Comparison of ENCODE assay signal across 17 cellular contexts in the genomic region with DNA sequence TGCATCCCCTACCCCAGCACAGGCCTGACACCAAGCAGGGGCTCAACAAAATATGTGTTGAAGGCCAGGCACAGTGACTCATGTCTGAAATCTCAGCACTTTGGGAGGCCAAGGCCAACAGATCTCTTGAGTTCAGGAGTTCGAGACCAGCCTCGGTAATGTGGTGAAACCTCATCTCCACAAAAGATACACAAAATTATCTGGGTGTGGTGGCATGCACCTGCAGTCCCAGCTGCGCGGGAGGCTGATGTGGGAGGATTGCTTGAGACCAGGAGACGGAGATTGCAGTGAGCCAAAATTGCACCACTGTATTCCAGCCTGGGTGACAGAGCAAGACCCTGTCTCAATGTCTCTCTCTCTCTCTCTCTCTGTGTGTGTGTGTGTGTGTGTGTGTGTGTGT. TPM values are rescaled to one million over a fixed set of nuclear protein-coding genes. Genes with fewer than 3 reads are reported as not detected.
DNase-seq lines count a peak whose midpoint lies in the region; ATAC-seq, FAIRE-seq and TF ChIP-seq lines count a peak whose summit lies in the region.
"Had no signal": no experiment of that assay in that cellular context is flagged by ENCODE, and none has a peak within 500 bp of the region (broad histone marks: within the 10 kb centered on the region; RNA-seq: fewer than 3 reads in every experiment).

No MANE protein-coding gene starts in this region.

- peak overlapping the region in 1 of 2 experiments; percentile 22 for H3K14ac ChIP-seq in mesenchymal stem cell (ENCODE audit: low read length in 2 of 2)

- no peaks in the 10 kb centered on the region for H3K9me3 ChIP-seq in CD8-positive, alpha-beta memory T cell (ENCODE audit: low read length)
- no peaks in the 10 kb centered on the region for H3K9me3 ChIP-seq in mesenchymal stem cell (ENCODE audit: control insufficient read depth, low read length)
- no peaks in the 10 kb centered on the region for H3K9me3 ChIP-seq in esophagus muscularis mucosa
- H3K9me3 ChIP-seq: left lung, upper lobe of right lung had no signal

- H3K27me3 ChIP-seq in CD8-positive, alpha-beta memory T cell (ENCODE audit: insufficient read depth, low read length, poor library complexity, severe bottlenecking): no peaks in the 10 kb centered on the region
- H3K27me3 ChIP-seq in mesenchymal stem cell (ENCODE audit: control insufficient read depth in 1 of 2, insufficient read depth in 1 of 2, low read length in 2 of 2): no peaks in the 10 kb centered on the region
- peaks cover 0 to 33% (median 0%) of the 10 kb centered on the region in 4 donors for H3K27me3 ChIP-seq in esophagus muscularis mucosa
- H3K27me3 ChIP-seq: upper lobe of right lung had no signal

- H2BK15ac ChIP-seq in mesenchymal stem cell (ENCODE audit: low read depth, poor library complexity, severe bottlenecking): no peak overlapping the region

- DNase-seq in CD8-positive, alpha-beta memory T cell: no peak
- DNase-seq in GM19239 (ENCODE audit: insufficient read length, low spot score) (no peak), mesenchymal stem cell (no peak), GM19240 (ENCODE audit: insufficient read length, low spot score) (no peak), esophagus muscularis mucosa (ENCODE audit: extremely low spot score) (no peak)
- peak; percentile 40 for DNase-seq in activated CD8-positive, alpha-beta T cell treated with anti-CD3 and anti-CD28 coated beads for 36 hours
- DNase-seq: CD4-positive, alpha-beta memory T cell; left lung; naive thymus-derived CD8-positive, alpha-beta T cell; NCI-H1105 treated with DMSO at 0.1 percent for 48 hours; NCI-H226; stimulated activated CD4-positive, alpha-beta T cell treated with anti-CD3 and anti-CD28 coated beads, Interleukin-2, amount 100 ng/mL, for 48 hours; upper lobe of right lung had no signal

- H3K9me3 Mint-ChIP-seq in CD8-positive, alpha-beta memory T cell: no peaks in the 10 kb centered on the region
- H3K9me3 Mint-ChIP-seq in activated CD8-positive, alpha-beta T cell treated with anti-CD3 and anti-CD28 coated beads for 36 hours: no peaks in the 10 kb centered on the region
- H3K9me3 Mint-ChIP-seq: CD4-positive, alpha-beta memory T cell; naive thymus-derived CD8-positive, alpha-beta T cell had no signal

- no peak overlapping the region for H2BK120ac ChIP-seq in mesenchymal stem cell (ENCODE audit: low read depth, low read length)

- peak; percentile 66 for FAIRE-seq in GM19239 (lab: Jason Lieb, UNC)

- no peak overlapping the region for H3K4ac ChIP-seq in mesenchymal stem cell (ENCODE audit: low read depth in 1 of 2, low read length in 2 of 2)

- H3K4me3 Mint-ChIP-seq in CD8-positive, alpha-beta memory T cell: peak overlapping the region in 3 of 7 donors; percentile 17 to 73 (median 41)
- H3K4me3 Mint-ChIP-seq in activated CD8-positive, alpha-beta T cell treated with anti-CD3 and anti-CD28 coated beads for 36 hours: peak overlapping the region; percentile 49
- H3K4me3 Mint-ChIP-seq: brain; CD4-positive, alpha-beta memory T cell had no signal

- no peak overlapping the region for H2AFZ ChIP-seq in mesenchymal stem cell (ENCODE audit: low read depth, low read length)

- H3K27ac ChIP-seq in CD8-positive, alpha-beta memory T cell (ENCODE audit: low read depth, low read length): no peak overlapping the region
- H3K27ac ChIP-seq in mesenchymal stem cell (ENCODE audit: low read length, poor library complexity, severe bottlenecking) (peak overlapping the region; percentile 13), esophagus muscularis mucosa (replicated peaks in 1 of 4) (no peak overlapping the region)
- H3K27ac ChIP-seq: left lung, upper lobe of right lung had no signal

- H2BK5ac ChIP-seq in mesenchymal stem cell (ENCODE audit: low read depth, low read length, poor library complexity, severe bottlenecking): no peak overlapping the region

- peaks cover 0 to 3% of the 10 kb centered on the region in 2 donors for H3K27me3 Mint-ChIP-seq in CD8-positive, alpha-beta memory T cell
- no peaks in the 10 kb centered on the region for H3K27me3 Mint-ChIP-seq in activated CD8-positive, alpha-beta T cell treated with anti-CD3 and anti-CD28 coated beads for 36 hours
- H3K27me3 Mint-ChIP-seq: CD4-positive, alpha-beta memory T cell; naive thymus-derived CD8-positive, alpha-beta T cell had no signal

- WGBS in mesenchymal stem cell: 100% methylated on average over 4 of the region's 5 CpGs
- WGBS in esophagus muscularis mucosa: 93% methylated on average over 5 of the region's 5 CpGs

- intact Hi-C loops in activated CD8-positive, alpha-beta T cell treated with anti-CD3 and anti-CD28 coated beads for 36 hours (cut with micrococcal nuclease): no loop called here
- intact Hi-C loops in esophagus muscularis mucosa (cut with DNase I): no loop called here

- ATAC-seq in activated CD8-positive, alpha-beta T cell treated with anti-CD3 and anti-CD28 coated beads for 36 hours: no peak
- ATAC-seq in HG03521 (IDR thresholded peaks at IDR 0.05; ENCODE audit: unreplicated experiment): no peak
- ATAC-seq in GM18909 (IDR thresholded peaks at IDR 0.05; ENCODE audit: poor library complexity, unreplicated experiment): no peak
- ATAC-seq: left lung; naive thymus-derived CD8-positive, alpha-beta T cell; SK-N-SH treated with all-trans-retinoic acid at 6 μM for 48 hours; upper lobe of right lung had no signal

- no peaks in the 10 kb centered on the region for H3K36me3 ChIP-seq in CD8-positive, alpha-beta memory T cell (ENCODE audit: insufficient read depth, low read length)
- H3K36me3 ChIP-seq in mesenchymal stem cell (ENCODE audit: control insufficient read depth in 1 of 2, insufficient read depth in 2 of 2, low read depth in 1 of 2, low read length in 2 of 2) (no peaks in the 10 kb centered on the region), esophagus muscularis mucosa (no peaks in the 10 kb centered on the region)
- H3K36me3 ChIP-seq: left lung, upper lobe of right lung had no signal

- no peak for TF ChIP-seq CTCF in activated CD8-positive, alpha-beta T cell treated with anti-CD3 and anti-CD28 coated beads for 36 hours (IDR thresholded peaks at IDR 0.05)
- TF ChIP-seq CTCF in esophagus muscularis mucosa (IDR thresholded peaks at IDR 0.05): no peak

- CTCF ChIA-PET in CD8-positive, alpha-beta memory T cell (lab: Charles Lee): interaction anchor here (0.8 to 1.7 kb wide), 2 partner anchors 13 to 16 kb away, joined by 3 to 5 read pairs; no protein-coding TSS in a partner anchor
- CTCF ChIA-PET in activated CD8-positive, alpha-beta T cell treated with anti-CD3 and anti-CD28 coated beads for 36 hours (lab: Charles Lee): interaction anchor here (2.0 kb wide), 1 partner anchor 19 kb away, joined by 8 read pairs; no protein-coding TSS in a partner anchor

- H2AK5ac ChIP-seq in mesenchymal stem cell (ENCODE audit: low read length, severe bottlenecking): peak overlapping the region; percentile 70

- TF ChIP-seq POLR2A in esophagus muscularis mucosa (IDR thresholded peaks at IDR 0.05; ENCODE audit: low read depth): no peak

- no peak overlapping the region for H4K8ac ChIP-seq in mesenchymal stem cell (ENCODE audit: low read length)

- no peaks in the 10 kb centered on the region for H3K36me3 Mint-ChIP-seq in CD8-positive, alpha-beta memory T cell
- H3K36me3 Mint-ChIP-seq in activated CD8-positive, alpha-beta T cell treated with anti-CD3 and anti-CD28 coated beads for 36 hours (ENCODE audit: low read depth): peaks cover 2% of the 10 kb centered on the region
- H3K36me3 Mint-ChIP-seq: brain; CD4-positive, alpha-beta memory T cell; naive thymus-derived CD8-positive, alpha-beta T cell had no signal

- no peak overlapping the region for H3K4me2 ChIP-seq in mesenchymal stem cell (ENCODE audit: low read length, poor library complexity, severe bottlenecking)

- POLR2A ChIA-PET in CD8-positive, alpha-beta memory T cell (lab: Charles Lee): no interaction called here
- POLR2A ChIA-PET in activated CD8-positive, alpha-beta T cell treated with anti-CD3 and anti-CD28 coated beads for 36 hours (lab: Charles Lee): interaction anchor here (0.7 to 7.9 kb wide), 2 partner anchors 14 to 419 kb away, joined by 3 to 141 read pairs; no protein-coding TSS in a partner anchor

- peaks cover 39% of the 10 kb centered on the region for H3K4me1 ChIP-seq in CD8-positive, alpha-beta memory T cell (ENCODE audit: insufficient read depth, low read length)
- H3K4me1 ChIP-seq in mesenchymal stem cell (ENCODE audit: control insufficient read depth, insufficient read depth, low read depth, low read length): peaks cover 61% of the 10 kb centered on the region
- H3K4me1 ChIP-seq in esophagus muscularis mucosa: peaks cover 0 to 8% (median under 1%) of the 10 kb centered on the region in 4 donors

- H3K18ac ChIP-seq in mesenchymal stem cell (ENCODE audit: low read depth in 1 of 2, low read length in 2 of 2): no peak overlapping the region

- H3K4me3 ChIP-seq in CD8-positive, alpha-beta memory T cell (ENCODE audit: low read length): no peak overlapping the region
- H3K4me3 ChIP-seq in mesenchymal stem cell (ENCODE audit: insufficient read depth in 1 of 2, low read depth in 1 of 2, low read length in 2 of 2) (no peak overlapping the region), esophagus muscularis mucosa (no peak overlapping the region)
- H3K4me3 ChIP-seq: left lung, upper lobe of right lung had no signal

- no peak overlapping the region for H3K9ac ChIP-seq in mesenchymal stem cell (ENCODE audit: low read length)

- H3K79me1 ChIP-seq in mesenchymal stem cell (replicated peaks; ENCODE audit: low read length, poor library complexity, severe bottlenecking): peaks cover 5% of the 10 kb centered on the region

- no peak overlapping the region for H4K91ac ChIP-seq in mesenchymal stem cell (ENCODE audit: low read length)

- H2BK12ac ChIP-seq in mesenchymal stem cell (ENCODE audit: low read length in 2 of 2): no peak overlapping the region

- H3K4me1 Mint-ChIP-seq in CD8-positive, alpha-beta memory T cell: peaks cover 63 to 82% (median 66%) of the 10 kb centered on the region in 3 donors
- H3K4me1 Mint-ChIP-seq in activated CD8-positive, alpha-beta T cell treated with anti-CD3 and anti-CD28 coated beads for 36 hours (ENCODE audit: low read depth): peaks cover 98% of the 10 kb centered on the region

- no peak for TF ChIP-seq EP300 in esophagus muscularis mucosa (IDR thresholded peaks at IDR 0.05)

- no peak overlapping the region for H3K23ac ChIP-seq in mesenchymal stem cell (ENCODE audit: low read length in 2 of 2)

- peak overlapping the region in 6 of 8 donors; percentile 25 to 82 (median 47) for H3K27ac Mint-ChIP-seq in CD8-positive, alpha-beta memory T cell
- peak overlapping the region; percentile 98 for H3K27ac Mint-ChIP-seq in activated CD8-positive, alpha-beta T cell treated with anti-CD3 and anti-CD28 coated beads for 36 hours
- H3K27ac Mint-ChIP-seq: brain had no signal

RNA-seq across cellular contexts. Expression of gene CYP11A1, which starts 30.7 kb away (rescaled TPM):
- total RNA-seq in CD8-positive, alpha-beta memory T cell: not detected
- not detected for polyA plus RNA-seq in CD8-positive, alpha-beta memory T cell
- under 1 TPM; 0.29 to 0.31 TPM for total RNA-seq in activated CD8-positive, alpha-beta T cell treated with anti-CD3 and anti-CD28 coated beads for 36 hours
- 0.08 TPM for polyA plus RNA-seq in mesenchymal stem cell (2013, experiment 1 of 2)
- 0.07 TPM for polyA plus RNA-seq in mesenchymal stem cell (2013, experiment 2 of 2)
- 1 to 10 TPM; 1.7 to 2.5 (median 1.8) TPM for total RNA-seq in esophagus muscularis mucosa
- total RNA-seq: CD4-positive, alpha-beta memory T cell; naive thymus-derived CD8-positive, alpha-beta T cell had no signal
- polyA plus RNA-seq: CD4-positive, alpha-beta memory T cell; naive thymus-derived CD8-positive, alpha-beta T cell had no signal

RNA-seq across cellular contexts. Expression of gene SEMA7A, which starts 35.6 kb away (rescaled TPM):
- total RNA-seq in CD8-positive, alpha-beta memory T cell: 10 to 100 TPM; 71.2 to 72.5 TPM
- 1.9 TPM for polyA plus RNA-seq in CD8-positive, alpha-beta memory T cell
- total RNA-seq in activated CD8-positive, alpha-beta T cell treated with anti-CD3 and anti-CD28 coated beads for 36 hours: 10 to 100 TPM; 62.4 TPM
- 0.94 TPM for polyA plus RNA-seq in mesenchymal stem cell (2013, experiment 1 of 2)
- polyA plus RNA-seq in mesenchymal stem cell (2013, experiment 2 of 2): 1.1 TPM
- total RNA-seq in esophagus muscularis mucosa: 1 to 10 TPM; 1.2 to 4.1 (median 2.7) TPM

Comparison
In these comparisons a context has a peak if more than half of its experiments do, and no peak if none do; other contexts are left out.
1. RNA of gene SEMA7A, which starts 35.6 kb away (total RNA-seq): 71.2 to 72.5 TPM in CD8-positive, alpha-beta memory T cell and 62.4 TPM in activated CD8-positive, alpha-beta T cell treated with anti-CD3 and anti-CD28 coated beads for 36 hours; 1.2 to 4.1 TPM in esophagus muscularis mucosa; every median in the first group is over 10 times any median in the second.